ENCODE assay signal across 2 cellular contexts in genomic region chr16:17084134-17084533, GRCh38.
TF ChIP-seq lines count a peak whose summit lies in the region.

No MANE protein-coding gene starts in this region.

TF ChIP-seq in GM23338, 12 proteins besides CTCF, POLR2A, EP300 and RAD21:
- TF ChIP-seq REST (IDR thresholded peaks at IDR 0.05; ENCODE audit: unreplicated experiment) (peak; percentile 75), CREB1 (CRISPR knock-in tag; IDR thresholded peaks at IDR 0.05; ENCODE audit: low read depth) (no peak)
TF ChIP-seq in GM23338: peak in this region for 1.

TF ChIP-seq in liver, 16 proteins besides CTCF, POLR2A, EP300 and RAD21 (continued from another document):
- peak; percentile 74 for TF ChIP-seq REST (IDR thresholded peaks at IDR 0.05)
- no peak for TF ChIP-seq TAF1 (conservative IDR thresholded peaks at IDR 0.05)
- TF ChIP-seq SP1 (IDR thresholded peaks at IDR 0.05): no peak
- no peak for TF ChIP-seq YY1 (IDR thresholded peaks at IDR 0.05)
- TF ChIP-seq RXRA (IDR thresholded peaks at IDR 0.05): no peak
- TF ChIP-seq FOXA1 (IDR thresholded peaks at IDR 0.05): no peak
